Comparison of ENCODE assay signal across 7 cellular contexts in the genomic region with DNA sequence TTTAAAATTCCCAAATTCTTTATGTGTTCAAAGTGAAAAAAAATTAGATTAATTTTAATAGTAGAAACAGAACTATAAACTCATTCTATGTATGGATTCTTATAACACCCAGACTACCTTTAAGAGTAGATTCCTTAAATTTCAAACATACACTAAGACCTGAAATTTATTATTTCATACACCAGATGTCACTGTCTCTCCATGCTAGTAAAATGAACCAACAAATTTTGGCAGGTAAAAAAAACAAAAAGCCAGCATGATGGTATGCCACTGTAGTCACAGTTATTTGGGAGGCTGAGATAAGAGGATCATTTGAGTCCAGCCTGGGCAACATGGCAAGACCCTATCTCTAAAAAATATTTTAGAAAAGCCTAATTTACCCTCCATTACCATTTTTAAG.
DNase-seq lines count a peak whose midpoint lies in the region; FAIRE-seq and TF ChIP-seq lines count a peak whose summit lies in the region.

No MANE protein-coding gene starts in this region.

- peak; percentile 11 for TF ChIP-seq CTCF in HFF-Myc (IDR thresholded peaks at IDR 0.05; ENCODE audit: low read depth, low read length, missing control alignments)
- peak; percentile 54 for TF ChIP-seq CTCF in OCI-LY3 (IDR thresholded peaks at IDR 0.05; ENCODE audit: low read depth, low read length)
- TF ChIP-seq CTCF in esophagus muscularis mucosa (IDR thresholded peaks at IDR 0.05): peak; percentile 31 to 53 (median 43)

- H3K9me3 ChIP-seq in OCI-LY3 (ENCODE audit: insufficient read depth, low read length): no peaks in the 10 kb centered on the region
- H3K9me3 ChIP-seq in esophagus muscularis mucosa: no peaks in the 10 kb centered on the region
- H3K9me3 ChIP-seq in small intestine (ENCODE audit: control insufficient read depth, low read depth): no peaks in the 10 kb centered on the region

- no peak overlapping the region for H3K4me3 ChIP-seq in HFF-Myc (replicated peaks; ENCODE audit: low read depth, low read length)
- H3K4me3 ChIP-seq in OCI-LY3 (ENCODE audit: low read length): no peak overlapping the region
- H3K4me3 ChIP-seq in esophagus muscularis mucosa: no peak overlapping the region
- no peak overlapping the region for H3K4me3 ChIP-seq in small intestine (ENCODE audit: low read depth in 1 of 2, low read length in 2 of 2)

- DNase-seq in HFF-Myc (ENCODE audit: extremely low read depth, low read depth): peak; percentile 14
- no peak for DNase-seq in esophagus muscularis mucosa (ENCODE audit: extremely low spot score)
- DNase-seq in small intestine: peak; percentile 10
- DNase-seq in stimulated activated CD4-positive, alpha-beta T cell treated with anti-CD3 and anti-CD28 coated beads, Interleukin-4, amount 100 ng/mL, for 4 hours: no peak
- DNase-seq in NCI-H187 treated with DMSO at 0.1 percent for 48 hours (lab: John Stamatoyannopoulos, UW): no peak
- no peak for DNase-seq in posterior cingulate gyrus

- FAIRE-seq in small intestine (lab: Jason Lieb, UNC): no peak

- H3K27me3 ChIP-seq in OCI-LY3 (ENCODE audit: low read depth, low read length) (no peaks in the 10 kb centered on the region), esophagus muscularis mucosa (no peaks in the 10 kb centered on the region), small intestine (ENCODE audit: control insufficient read depth in 2 of 2, insufficient read depth in 2 of 2, low read length in 2 of 2) (no peaks in the 10 kb centered on the region)

- H3K79me2 ChIP-seq in OCI-LY3 (ENCODE audit: low read length): no peaks in the 10 kb centered on the region

- intact Hi-C loops in esophagus muscularis mucosa (cut with DNase I): no loop called here
- intact Hi-C loops in posterior cingulate gyrus (cut with DNase I): no loop called here

- H4K20me1 ChIP-seq in OCI-LY3 (ENCODE audit: insufficient read depth, low read length): no peaks in the 10 kb centered on the region

- no peak overlapping the region for H2AFZ ChIP-seq in OCI-LY3 (ENCODE audit: low read depth, low read length)

- no peaks in the 10 kb centered on the region for H3K36me3 ChIP-seq in OCI-LY3 (replicated peaks; ENCODE audit: low read depth, low read length)
- no peaks in the 10 kb centered on the region for H3K36me3 ChIP-seq in esophagus muscularis mucosa
- no peaks in the 10 kb centered on the region for H3K36me3 ChIP-seq in small intestine (ENCODE audit: control insufficient read depth in 2 of 2, insufficient read depth in 2 of 2, low read length in 2 of 2)

- TF ChIP-seq EP300 in esophagus muscularis mucosa (IDR thresholded peaks at IDR 0.05): no peak

- no peak for TF ChIP-seq POLR2A in esophagus muscularis mucosa (IDR thresholded peaks at IDR 0.05; ENCODE audit: low read depth)

- no peak overlapping the region for H3K4me2 ChIP-seq in OCI-LY3 (ENCODE audit: low read length)

- no peak overlapping the region for H3K9ac ChIP-seq in OCI-LY3 (ENCODE audit: low read length)

- H3K4me1 ChIP-seq in OCI-LY3 (ENCODE audit: low read length): peaks cover 7% of the 10 kb centered on the region
- H3K4me1 ChIP-seq in esophagus muscularis mucosa: no peaks in the 10 kb centered on the region
- no peaks in the 10 kb centered on the region for H3K4me1 ChIP-seq in small intestine (ENCODE audit: control insufficient read depth in 2 of 2, insufficient read depth in 1 of 2, low read depth in 1 of 2, low read length in 1 of 2)

- H3K27ac ChIP-seq in OCI-LY3 (ENCODE audit: low read length): no peak overlapping the region
- H3K27ac ChIP-seq in esophagus muscularis mucosa (replicated peaks in 1 of 4): no peak overlapping the region
- no peak overlapping the region for H3K27ac ChIP-seq in small intestine (ENCODE audit: low read depth in 1 of 2, low read length in 1 of 2)

Comparison
In these comparisons a context has a peak if more than half of its experiments do, and no peak if none do; other contexts are left out.
1. DNase-seq: peak in HFF-Myc (single experiment) and small intestine (single experiment); none in esophagus muscularis mucosa (single experiment), stimulated activated CD4-positive, alpha-beta T cell treated with anti-CD3 and anti-CD28 coated beads, Interleukin-4, amount 100 ng/mL, for 4 hours (0 of 2), NCI-H187 treated with DMSO at 0.1 percent for 48 hours (single experiment) and posterior cingulate gyrus (0 of 10).
2. Peak in every context shown above with its lines, with median percentiles within 50 percentile points of each other: CTCF ChIP-seq.